Comparison of ENCODE assay signal across 27 cellular contexts in the genomic region with DNA sequence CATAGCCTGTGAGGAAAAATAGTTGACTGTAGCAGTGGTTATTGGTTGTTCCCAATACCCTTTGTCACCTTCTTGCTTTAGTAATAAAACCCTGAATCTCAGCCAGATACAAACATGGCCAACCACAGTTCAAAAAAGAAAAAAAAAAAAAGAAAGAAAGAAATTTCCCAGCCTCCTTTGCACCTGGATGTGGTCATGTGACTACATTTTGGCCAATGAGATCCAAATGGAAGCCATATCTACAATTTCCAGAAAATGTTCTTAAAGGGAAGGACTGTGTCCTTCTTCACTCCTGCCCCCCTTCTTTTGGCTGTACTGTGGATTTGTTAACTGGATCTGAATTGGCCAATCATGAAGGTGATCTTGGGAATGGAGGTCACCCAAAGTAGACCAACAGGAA.
"Had no signal": no experiment of that assay in that cellular context is flagged by ENCODE, and none has a peak within 500 bp of the region (broad histone marks: within the 10 kb centered on the region; RNA-seq: fewer than 3 reads in every experiment).

No MANE protein-coding gene starts in this region.

- H3K4me2 ChIP-seq: neural progenitor cell, smooth muscle cell had no signal

- DNase-seq: naive thymus-derived CD4-positive, alpha-beta T cell; natural killer cell; occipital lobe; ovary; posterior cingulate gyrus; psoas muscle; right cardiac atrium; spleen; stimulated activated CD4-positive, alpha-beta T cell treated with anti-CD3 and anti-CD28 coated beads, Interleukin-15, amount 100 ng/mL, for 24 hours; stimulated activated CD4-positive, alpha-beta T cell treated with anti-CD3 and anti-CD28 coated beads, Interleukin-2, amount 100 ng/mL, for 24 hours; stimulated activated CD4-positive, alpha-beta T cell treated with anti-CD3 and anti-CD28 coated beads, Interleukin-2, amount 100 ng/mL, for 48 hours; stimulated activated CD4-positive, alpha-beta T cell treated with anti-CD3 and anti-CD28 coated beads, Interleukin-4, amount 100 ng/mL, for 24 hours; stimulated activated naive B cell treated with anti-CD40 and anti-IgM and Interleukin-4, amounts not matched to agents 10 μg/mL and 1 μg/mL and 100 μg/mL, for 72 hours; stimulated activated naive CD4-positive, alpha-beta T cell treated with Interleukin-2 at 50 U/mL for 16 hours; stomach; thyroid gland; trophoblast cell; upper lobe of left lung; uterus had no signal

- H3K4me3 ChIP-seq: neural progenitor cell, ovary, psoas muscle, skin epidermis, smooth muscle cell, spleen, stomach, thoracic aorta, thyroid gland, tibial nerve, upper lobe of left lung, uterus had no signal

- H3K79me2 ChIP-seq: parathyroid adenoma had no signal

- H3K36me3 ChIP-seq: neural progenitor cell, ovary, spleen, stomach, thoracic aorta, thyroid gland, tibial nerve, upper lobe of left lung, uterus had no signal

- H3K9me3 ChIP-seq: ovary, psoas muscle, thoracic aorta, thyroid gland, tibial nerve, upper lobe of left lung, uterus had no signal

- H3K4me1 ChIP-seq: parathyroid adenoma, psoas muscle, spleen, stomach, tibial nerve, upper lobe of left lung, uterus had no signal

- H3K27me3 ChIP-seq: neural progenitor cell, ovary, spleen, thyroid gland, tibial nerve, upper lobe of left lung, uterus had no signal

- H2AFZ ChIP-seq: neural progenitor cell, parathyroid adenoma had no signal

- ATAC-seq: naive thymus-derived CD4-positive, alpha-beta T cell; natural killer cell; psoas muscle; right cardiac atrium; sciatic nerve; stimulated activated effector memory CD8-positive, alpha-beta T cell treated with anti-CD3 and anti-CD28 coated beads, Interleukin-12 subunit alpha, Interleukin-12 subunit beta, amount 100 ng/mL, for 72 hours; stimulated activated naive B cell treated with anti-CD40 and anti-IgM and Interleukin-4, amounts not matched to agents 10 μg/mL and 1 μg/mL and 100 μg/mL, for 72 hours had no signal

- H3K9ac ChIP-seq: neural progenitor cell, parathyroid adenoma had no signal

- H3K27ac ChIP-seq: neural progenitor cell, ovary, parathyroid adenoma, psoas muscle, skin epidermis, spleen, stomach, thoracic aorta, thyroid gland, tibial nerve, upper lobe of left lung, uterus had no signal
